ENCODE assay signal across 1 cellular context in genomic region chrX:110212299-110212698, GRCh38.
TF ChIP-seq lines count a peak whose summit lies in the region.

No MANE protein-coding gene starts in this region.

TF ChIP-seq in GM23338, 12 proteins besides CTCF, POLR2A, EP300 and RAD21 (continued from another document):
- TF ChIP-seq ZNF462 (CRISPR knock-in tag; IDR thresholded peaks at IDR 0.05) = no peak
- no peak for TF ChIP-seq STAT1 (IDR thresholded peaks at IDR 0.05; ENCODE audit: unreplicated experiment)
- TF ChIP-seq EZH2phosphoT487 (IDR thresholded peaks at IDR 0.05; ENCODE audit: unreplicated experiment) = no peak
- TF ChIP-seq CREB1 (CRISPR knock-in tag; IDR thresholded peaks at IDR 0.05; ENCODE audit: low read depth) = no peak
- TF ChIP-seq REST (IDR thresholded peaks at IDR 0.05; ENCODE audit: unreplicated experiment) = no peak
